Comparison of ENCODE assay signal across 8 cellular contexts in the genomic region with DNA sequence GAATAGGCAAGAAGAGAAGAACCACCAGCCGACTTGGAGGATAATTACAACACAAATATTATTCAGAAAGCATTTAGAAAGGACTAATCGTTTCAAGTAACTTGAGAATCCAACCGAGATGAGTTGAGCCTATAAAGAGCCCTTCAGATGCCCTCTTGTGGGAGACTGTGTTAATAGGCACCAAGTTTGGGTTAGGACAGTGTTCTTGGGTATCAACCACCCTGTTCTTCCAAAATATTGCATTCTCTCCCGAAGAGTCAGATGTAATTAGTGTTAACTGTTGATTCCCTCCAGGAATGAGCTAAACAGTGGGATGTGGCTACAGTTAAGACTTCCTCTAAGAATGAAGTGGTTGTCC.
A peak's percentile ranks its signal among the peaks of the same experiment; 100 is the strongest.
DNase-seq lines count a peak whose midpoint lies in the region; ATAC-seq, FAIRE-seq and TF ChIP-seq lines count a peak whose summit lies in the region.

No MANE protein-coding gene starts in this region.

- H2AFZ ChIP-seq in keratinocyte (ENCODE audit: control insufficient read depth, low read length), result no peak overlapping the region

- H3K9ac ChIP-seq in adipocyte (ENCODE audit: low read length) (no peak overlapping the region), keratinocyte (ENCODE audit: control insufficient read depth, extremely low read depth, insufficient read depth, low read length) (no peak overlapping the region)

- peaks cover 8% of the 10 kb centered on the region for H3K36me3 Mint-ChIP-seq in T-helper 17 cell (ENCODE audit: low read depth)

- H3K4me1 ChIP-seq in adipocyte (ENCODE audit: control insufficient read depth, insufficient read depth, low read length) (peaks cover 22% of the 10 kb centered on the region), keratinocyte (ENCODE audit: control insufficient read depth, extremely low read depth, insufficient read depth, low read length) (no peaks in the 10 kb centered on the region)

- H3K27me3 ChIP-seq in adipocyte (replicated peaks; ENCODE audit: control insufficient read depth, insufficient read depth, low read length) (no peaks in the 10 kb centered on the region), keratinocyte (ENCODE audit: control insufficient read depth, extremely low read depth, insufficient read depth, low read length) (no peaks in the 10 kb centered on the region)

- no peaks in the 10 kb centered on the region for H3K79me2 ChIP-seq in keratinocyte (ENCODE audit: control insufficient read depth, insufficient read depth, low read length)

- H3K4me3 ChIP-seq in adipocyte (ENCODE audit: low read length) (peak overlapping the region; percentile 39), keratinocyte (ENCODE audit: control insufficient read depth in 2 of 3, extremely low read depth in 1 of 3, insufficient read depth in 2 of 3, low read depth in 1 of 3, low read length in 3 of 3) (no peak overlapping the region)

- dilution Hi-C loops in keratinocyte (cut with MboI; ENCODE audit: extremely low pct_ligation_motif_present, low sequenced_read_pairs), result no loop called here

- H3K27ac Mint-ChIP-seq in T-helper 17 cell, result no peak overlapping the region

- TF ChIP-seq CTCF in keratinocyte (optimal IDR thresholded peaks at IDR 0.05 in 1 of 3, IDR thresholded peaks at IDR 0.05 in 1 of 3, conservative IDR thresholded peaks at IDR 0.05 in 1 of 3; ENCODE audit: extremely low read depth in 1 of 3, insufficient read depth in 2 of 3, low read length in 3 of 3), result peak; percentile 15 to 54 (median 52)

- peaks cover 9% of the 10 kb centered on the region for H3K4me1 Mint-ChIP-seq in T-helper 17 cell

- no peak overlapping the region for H3K4me2 ChIP-seq in keratinocyte (ENCODE audit: control insufficient read depth, extremely low read depth, insufficient read depth, low read depth, low read length)

- H3K9me3 ChIP-seq in adipocyte (ENCODE audit: control insufficient read depth, low read length), result no peaks in the 10 kb centered on the region
- no peaks in the 10 kb centered on the region for H3K9me3 ChIP-seq in keratinocyte (ENCODE audit: control insufficient read depth, low read depth, low read length)
- H3K9me3 ChIP-seq in T-helper 17 cell (ENCODE audit: control insufficient read depth, low read length, poor library complexity, severe bottlenecking), result no peaks in the 10 kb centered on the region

- no peaks in the 10 kb centered on the region for H3K27me3 Mint-ChIP-seq in T-helper 17 cell

- no peaks in the 10 kb centered on the region for H3K9me1 ChIP-seq in keratinocyte (ENCODE audit: control insufficient read depth, extremely low read depth, insufficient read depth, low read length)

- no peaks in the 10 kb centered on the region for H4K20me1 ChIP-seq in keratinocyte (ENCODE audit: control insufficient read depth, extremely low read depth, insufficient read depth, low read length)

- H3K36me3 ChIP-seq in adipocyte (ENCODE audit: control insufficient read depth, insufficient read depth, low read length, severe bottlenecking), result no peaks in the 10 kb centered on the region
- peaks cover 3 to 4% of the 10 kb centered on the region in 2 experiments for H3K36me3 ChIP-seq in keratinocyte (ENCODE audit: control insufficient read depth in 2 of 2, extremely low read depth in 1 of 2, insufficient read depth in 2 of 2, low read length in 2 of 2)

- no peak overlapping the region for H3K27ac ChIP-seq in keratinocyte (ENCODE audit: control insufficient read depth, insufficient read depth, low read length)

- no peak overlapping the region for H3K4me3 Mint-ChIP-seq in T-helper 17 cell

- ATAC-seq in HG03108 (IDR thresholded peaks at IDR 0.05; ENCODE audit: unreplicated experiment) (no peak), HG03159 (IDR thresholded peaks at IDR 0.05; ENCODE audit: unreplicated experiment) (no peak), T-helper 17 cell (no peak)

- FAIRE-seq in keratinocyte (lab: Jason Lieb, UNC), result no peak

- DNase-seq in Daoy (ENCODE audit: low read depth) (peak; percentile 25), M059J (ENCODE audit: low read depth) (peak; percentile 53), adipocyte (ENCODE audit: low read depth) (peak; percentile 87), keratinocyte (ENCODE audit: low read depth, low spot score) (no peak), GM19240 (ENCODE audit: insufficient read length, low spot score) (no peak), T-helper 17 cell (no peak)

Comparison
In these comparisons a context has a peak if more than half of its experiments do, and no peak if none do; other contexts are left out.
1. DNase-seq: peak in Daoy (single experiment), M059J (single experiment) and adipocyte (single experiment); none in keratinocyte (single experiment), GM19240 (single experiment) and T-helper 17 cell (0 of 3).